Comparison of ENCODE assay signal across 8 cellular contexts in the genomic region with DNA sequence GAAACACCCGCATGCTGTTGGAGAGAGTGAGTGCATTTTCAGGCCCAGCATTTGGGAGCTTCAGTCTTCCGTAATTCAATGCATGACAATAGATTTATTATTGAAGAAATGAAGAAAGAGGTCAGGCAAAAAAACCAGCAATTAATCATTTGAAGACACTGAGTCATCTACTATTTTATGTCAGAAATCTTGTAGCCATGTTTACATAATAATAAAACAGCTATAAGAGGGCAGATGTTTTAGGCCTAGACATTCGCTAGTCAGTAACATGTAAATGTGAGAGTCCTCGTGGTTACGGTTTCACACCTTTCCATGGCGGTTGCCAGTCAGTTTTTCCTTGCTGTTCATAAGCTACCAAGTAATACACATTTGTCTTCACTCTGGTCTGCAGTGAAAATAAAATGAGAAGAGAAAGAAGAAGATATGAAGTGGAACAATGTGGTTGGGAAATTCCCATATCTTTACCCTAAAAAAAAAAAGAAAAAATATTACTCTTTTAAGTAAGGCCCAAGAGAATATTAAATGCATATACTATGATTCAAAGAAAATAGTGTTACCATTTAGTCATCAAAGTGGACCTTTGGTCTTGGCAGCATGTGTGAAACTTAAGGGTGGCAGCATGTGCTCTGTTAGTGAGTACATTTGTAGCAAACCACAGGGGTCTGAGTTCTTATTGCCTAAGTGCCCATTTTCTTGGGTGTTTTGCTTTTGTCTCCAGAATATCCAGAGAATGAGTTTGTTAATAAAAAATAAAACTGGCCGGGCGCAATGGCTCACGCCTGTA.
A peak's percentile ranks its signal among the peaks of the same experiment; 100 is the strongest.
DNase-seq lines count a peak whose midpoint lies in the region; ATAC-seq and TF ChIP-seq lines count a peak whose summit lies in the region.

No MANE protein-coding gene starts in this region.

- H3K9me3 ChIP-seq in left ventricle myocardium inferior (replicated peaks) (no peaks in the 10 kb centered on the region), right cardiac atrium (ENCODE audit: control insufficient read depth, low read length) (no peaks in the 10 kb centered on the region), vagina (no peaks in the 10 kb centered on the region)

- H3K9me3 Mint-ChIP-seq in activated CD4-positive, alpha-beta memory T cell treated with anti-CD3 and anti-CD28 coated beads, Interleukin-2, amount 10 ng/mL, durations not matched to agents 7 days and 5 days = no peaks in the 10 kb centered on the region

- no peak for TF ChIP-seq POLR2A in vagina (IDR thresholded peaks at IDR 0.05)

- H3K4me1 ChIP-seq in left ventricle myocardium inferior = peaks cover 80% of the 10 kb centered on the region
- peaks cover 20% of the 10 kb centered on the region for H3K4me1 ChIP-seq in right cardiac atrium (ENCODE audit: control insufficient read depth, insufficient read depth, low read length)
- H3K4me1 ChIP-seq in vagina = peaks cover 33% of the 10 kb centered on the region

- peaks cover 25% of the 10 kb centered on the region for H3K4me1 Mint-ChIP-seq in activated CD4-positive, alpha-beta memory T cell treated with anti-CD3 and anti-CD28 coated beads, Interleukin-2, amount 10 ng/mL, durations not matched to agents 7 days and 5 days

- WGBS in right cardiac atrium = 86% methylated on average over 9 of the region's 9 CpGs

- POLR2A ChIA-PET in activated CD4-positive, alpha-beta memory T cell treated with anti-CD3 and anti-CD28 coated beads, Interleukin-2, amount 10 ng/mL, durations not matched to agents 7 days and 5 days (lab: Charles Lee) = interaction anchor here (0.9 to 1.8 kb wide), 4 partner anchors 9 to 22 kb away, joined by 3 to 7 read pairs (median 5); no protein-coding TSS in a partner anchor

- intact Hi-C loops in left ventricle myocardium inferior (cut with micrococcal nuclease) = no loop called here
- intact Hi-C loops in right cardiac atrium (cut with DNase I) = no loop called here
- intact Hi-C loops in vagina (cut with DNase I) = no loop called here

- no peak overlapping the region for H3K27ac Mint-ChIP-seq in activated CD4-positive, alpha-beta memory T cell treated with anti-CD3 and anti-CD28 coated beads, Interleukin-2, amount 10 ng/mL, durations not matched to agents 7 days and 5 days

- H3K27me3 Mint-ChIP-seq in activated CD4-positive, alpha-beta memory T cell treated with anti-CD3 and anti-CD28 coated beads, Interleukin-2, amount 10 ng/mL, durations not matched to agents 7 days and 5 days = no peaks in the 10 kb centered on the region

- H3K36me3 ChIP-seq in left ventricle myocardium inferior (no peaks in the 10 kb centered on the region), vagina (no peaks in the 10 kb centered on the region)

- peak overlapping the region; percentile 87 for H3K27ac ChIP-seq in left ventricle myocardium inferior (replicated peaks)
- no peak overlapping the region for H3K27ac ChIP-seq in right cardiac atrium (ENCODE audit: low read length)
- H3K27ac ChIP-seq in vagina = no peak overlapping the region

- CTCF ChIA-PET in activated CD4-positive, alpha-beta memory T cell treated with anti-CD3 and anti-CD28 coated beads, Interleukin-2, amount 10 ng/mL, durations not matched to agents 7 days and 5 days (lab: Charles Lee) = interaction anchor here (0.6 to 0.7 kb wide), 2 partner anchors 23 to 133 kb away, joined by 3 read pairs; no protein-coding TSS in a partner anchor

- no peak overlapping the region for H3K4me3 ChIP-seq in left ventricle myocardium inferior
- no peak overlapping the region for H3K4me3 ChIP-seq in right cardiac atrium (ENCODE audit: low read length)
- no peak overlapping the region for H3K4me3 ChIP-seq in vagina

- no peaks in the 10 kb centered on the region for H3K27me3 ChIP-seq in left ventricle myocardium inferior (ENCODE audit: low read depth)
- H3K27me3 ChIP-seq in right cardiac atrium (ENCODE audit: control insufficient read depth, insufficient read depth) = no peaks in the 10 kb centered on the region
- H3K27me3 ChIP-seq in vagina = no peaks in the 10 kb centered on the region

- ATAC-seq in right cardiac atrium = no peak
- peak; percentile 84 for ATAC-seq in HG03342 (IDR thresholded peaks at IDR 0.05; ENCODE audit: unreplicated experiment)

- H3K4me3 Mint-ChIP-seq in activated CD4-positive, alpha-beta memory T cell treated with anti-CD3 and anti-CD28 coated beads, Interleukin-2, amount 10 ng/mL, durations not matched to agents 7 days and 5 days = no peak overlapping the region

- H3K36me3 Mint-ChIP-seq in activated CD4-positive, alpha-beta memory T cell treated with anti-CD3 and anti-CD28 coated beads, Interleukin-2, amount 10 ng/mL, durations not matched to agents 7 days and 5 days (ENCODE audit: low read depth) = no peaks in the 10 kb centered on the region

- DNase-seq in left ventricle myocardium inferior (no peak), right cardiac atrium (no peak), kidney tubule cell (ENCODE audit: low spot score) (peak; percentile 79), NCI-H146 treated with DMSO at 0.1 percent for 48 hours (lab: John Stamatoyannopoulos, UW; ENCODE audit: unreplicated experiment) (no peak), hypothalamus (lab: John Stamatoyannopoulos, UW) (no peak), vagina (ENCODE audit: extremely low spot score in 2 of 2) (no peak)
- DNase-seq in activated CD4-positive, alpha-beta memory T cell treated with anti-CD3 and anti-CD28 coated beads, Interleukin-2, amount 10 ng/mL, durations not matched to agents 7 days and 5 days = peak; percentile 67

- no peak for TF ChIP-seq CTCF in left ventricle myocardium inferior (IDR thresholded peaks at IDR 0.05; ENCODE audit: borderline replicate concordance)
- no peak for TF ChIP-seq CTCF in vagina (IDR thresholded peaks at IDR 0.05)

Comparison
In these comparisons a context has a peak if more than half of its experiments do, and no peak if none do; other contexts are left out.
1. DNase-seq: peak in activated CD4-positive, alpha-beta memory T cell treated with anti-CD3 and anti-CD28 coated beads, Interleukin-2, amount 10 ng/mL, durations not matched to agents 7 days and 5 days (single experiment) and kidney tubule cell (single experiment); none in left ventricle myocardium inferior (single experiment), right cardiac atrium (0 of 3), NCI-H146 treated with DMSO at 0.1 percent for 48 hours (single experiment), hypothalamus (0 of 51) and vagina (0 of 2).